In genomic region chr20:44832724-44833123, GRCh38 we compare ENCODE assay signal across 15 cellular contexts. TPM values are rescaled to one million over a fixed set of nuclear protein-coding genes. Genes with fewer than 3 reads are reported as not detected.
A peak's percentile ranks its signal among the peaks of the same experiment; 100 is the strongest.
DNase-seq lines count a peak whose midpoint lies in the region; ATAC-seq and TF ChIP-seq lines count a peak whose summit lies in the region.
"Had no signal": no experiment of that assay in that cellular context is flagged by ENCODE, and none has a peak within 500 bp of the region (broad histone marks: within the 10 kb centered on the region; RNA-seq: fewer than 3 reads in every experiment).

No MANE protein-coding gene starts in this region.

- BruUV-seq in PC-3 (replicated peaks; lab: Mats Ljungman, UMichigan) = no TSS peak

- no peak overlapping the region for H3K4me2 ChIP-seq in PC-3 (ENCODE audit: low read length)

- no peak for DNase-seq in left ventricle myocardium superior
- no peak for DNase-seq in right cardiac atrium
- DNase-seq in PC-3 = peak; percentile 38
- DNase-seq in fibroblast of gingiva (ENCODE audit: low read depth) = peak; percentile 7
- peak; percentile 54 for DNase-seq in superior temporal gyrus (ENCODE audit: extremely low spot score)
- DNase-seq in stimulated activated naive B cell treated with anti-CD40 and anti-IgM and Interleukin-4, amounts not matched to agents 10 μg/mL and 1 μg/mL and 100 μg/mL, for 72 hours = no peak
- no peak for DNase-seq in activated CD8-positive, alpha-beta T cell treated with anti-CD3 and anti-CD28 coated beads, Interleukin-2, amount 10 ng/mL, durations not matched to agents 7 days and 5 days
- no peak for DNase-seq in activated naive CD4-positive, alpha-beta T cell treated with anti-CD3 and anti-CD28 coated beads, Interleukin-2, amount 10 ng/mL, durations not matched to agents 7 days and 5 days
- DNase-seq: hippocampal formation; natural killer cell; stimulated activated CD4-positive, alpha-beta T cell treated with anti-CD3 and anti-CD28 coated beads, Interleukin-4, amount 100 ng/mL, for 1 hour; SW 1271 had no signal

- no peaks in the 10 kb centered on the region for H3K79me2 ChIP-seq in PC-3 (ENCODE audit: low read length)

- intact Hi-C loops in left ventricle myocardium superior (cut with micrococcal nuclease) = no loop called here
- intact Hi-C loops in right cardiac atrium (cut with DNase I) = no loop called here
- intact Hi-C loops in PC-3 (cut with micrococcal nuclease) = no loop called here

- TF ChIP-seq CTCF in PC-3 (conservative IDR thresholded peaks at IDR 0.05; ENCODE audit: low read depth, low read length) = no peak

- no peaks in the 10 kb centered on the region for H4K20me1 ChIP-seq in PC-3 (ENCODE audit: low read length)

- H3K4me3 ChIP-seq in right cardiac atrium (ENCODE audit: low read length) (no peak overlapping the region), PC-3 (ENCODE audit: low read length) (no peak overlapping the region)
- H3K4me3 ChIP-seq: tibial nerve had no signal

- ATAC-seq in left ventricle myocardium superior = peak; percentile 25
- no peak for ATAC-seq in right cardiac atrium
- ATAC-seq in PC-3 = peak; percentile 57
- ATAC-seq in stimulated activated naive B cell treated with anti-CD40 and anti-IgM and Interleukin-4, amounts not matched to agents 10 μg/mL and 1 μg/mL and 100 μg/mL, for 72 hours (replicated peaks) = no peak
- no peak for ATAC-seq in activated CD8-positive, alpha-beta T cell treated with anti-CD3 and anti-CD28 coated beads, Interleukin-2, amount 10 ng/mL, durations not matched to agents 7 days and 5 days
- ATAC-seq: natural killer cell had no signal

- no peaks in the 10 kb centered on the region for H3K27me3 ChIP-seq in right cardiac atrium (ENCODE audit: control insufficient read depth, insufficient read depth)
- peaks cover 92% of the 10 kb centered on the region for H3K27me3 ChIP-seq in PC-3 (ENCODE audit: low read length)

- no peaks in the 10 kb centered on the region for H3K4me1 ChIP-seq in right cardiac atrium (ENCODE audit: control insufficient read depth, insufficient read depth, low read length)
- H3K4me1 ChIP-seq in PC-3 (ENCODE audit: insufficient read depth, low read length) = no peaks in the 10 kb centered on the region
- H3K4me1 ChIP-seq: tibial nerve had no signal

- H3K36me3 ChIP-seq in PC-3 (ENCODE audit: low read depth, low read length) = no peaks in the 10 kb centered on the region
- H3K36me3 ChIP-seq: tibial nerve had no signal

- no peak overlapping the region for H3K4me3 Mint-ChIP-seq in stimulated activated naive B cell treated with anti-CD40 and anti-IgM and Interleukin-4, amounts not matched to agents 10 μg/mL and 1 μg/mL and 100 μg/mL, for 72 hours
- H3K4me3 Mint-ChIP-seq in activated CD8-positive, alpha-beta T cell treated with anti-CD3 and anti-CD28 coated beads, Interleukin-2, amount 10 ng/mL, durations not matched to agents 7 days and 5 days = no peak overlapping the region
- H3K4me3 Mint-ChIP-seq in activated naive CD4-positive, alpha-beta T cell treated with anti-CD3 and anti-CD28 coated beads, Interleukin-2, amount 10 ng/mL, durations not matched to agents 7 days and 5 days = no peak overlapping the region
- H3K4me3 Mint-ChIP-seq: central memory CD8-positive, alpha-beta T cell; natural killer cell had no signal

- 28% methylated on average over 3 of the region's 3 CpGs for WGBS in right cardiac atrium

- H3K9me2 ChIP-seq in PC-3 (replicated peaks; ENCODE audit: low read length) = no peaks in the 10 kb centered on the region

- no peaks in the 10 kb centered on the region for H3K4me1 Mint-ChIP-seq in stimulated activated naive B cell treated with anti-CD40 and anti-IgM and Interleukin-4, amounts not matched to agents 10 μg/mL and 1 μg/mL and 100 μg/mL, for 72 hours
- no peaks in the 10 kb centered on the region for H3K4me1 Mint-ChIP-seq in activated CD8-positive, alpha-beta T cell treated with anti-CD3 and anti-CD28 coated beads, Interleukin-2, amount 10 ng/mL, durations not matched to agents 7 days and 5 days (ENCODE audit: low read depth)
- no peaks in the 10 kb centered on the region for H3K4me1 Mint-ChIP-seq in activated naive CD4-positive, alpha-beta T cell treated with anti-CD3 and anti-CD28 coated beads, Interleukin-2, amount 10 ng/mL, durations not matched to agents 7 days and 5 days
- H3K4me1 Mint-ChIP-seq: CD14-positive monocyte; central memory CD8-positive, alpha-beta T cell; natural killer cell had no signal

- H2AFZ ChIP-seq in PC-3 (ENCODE audit: low read length) = no peak overlapping the region

- no peaks in the 10 kb centered on the region for H3K36me3 Mint-ChIP-seq in stimulated activated naive B cell treated with anti-CD40 and anti-IgM and Interleukin-4, amounts not matched to agents 10 μg/mL and 1 μg/mL and 100 μg/mL, for 72 hours
- no peaks in the 10 kb centered on the region for H3K36me3 Mint-ChIP-seq in activated CD8-positive, alpha-beta T cell treated with anti-CD3 and anti-CD28 coated beads, Interleukin-2, amount 10 ng/mL, durations not matched to agents 7 days and 5 days (ENCODE audit: low read depth)
- H3K36me3 Mint-ChIP-seq in activated naive CD4-positive, alpha-beta T cell treated with anti-CD3 and anti-CD28 coated beads, Interleukin-2, amount 10 ng/mL, durations not matched to agents 7 days and 5 days = no peaks in the 10 kb centered on the region
- H3K36me3 Mint-ChIP-seq: CD14-positive monocyte, natural killer cell had no signal

- H3K27ac ChIP-seq in right cardiac atrium (ENCODE audit: low read length) (no peak overlapping the region), PC-3 (ENCODE audit: low read length) (no peak overlapping the region)
- H3K27ac ChIP-seq: tibial nerve had no signal

- POLR2A ChIA-PET in PC-3 (lab: Charles Lee; ENCODE audit: unreplicated experiment) = no interaction called here
- POLR2A ChIA-PET in activated CD8-positive, alpha-beta T cell treated with anti-CD3 and anti-CD28 coated beads, Interleukin-2, amount 10 ng/mL, durations not matched to agents 7 days and 5 days (lab: Charles Lee) = no interaction called here

- H3K9ac ChIP-seq in PC-3 (ENCODE audit: low read length) = no peak overlapping the region

- H3F3A ChIP-seq in PC-3 (ENCODE audit: low read length, unreplicated experiment) = no peaks in the 10 kb centered on the region

- peaks cover 5 to 6% of the 10 kb centered on the region in 2 donors for H3K9me3 Mint-ChIP-seq in stimulated activated naive B cell treated with anti-CD40 and anti-IgM and Interleukin-4, amounts not matched to agents 10 μg/mL and 1 μg/mL and 100 μg/mL, for 72 hours
- no peaks in the 10 kb centered on the region for H3K9me3 Mint-ChIP-seq in activated CD8-positive, alpha-beta T cell treated with anti-CD3 and anti-CD28 coated beads, Interleukin-2, amount 10 ng/mL, durations not matched to agents 7 days and 5 days (ENCODE audit: insufficient read depth)
- no peaks in the 10 kb centered on the region for H3K9me3 Mint-ChIP-seq in activated naive CD4-positive, alpha-beta T cell treated with anti-CD3 and anti-CD28 coated beads, Interleukin-2, amount 10 ng/mL, durations not matched to agents 7 days and 5 days
- H3K9me3 Mint-ChIP-seq: central memory CD8-positive, alpha-beta T cell; natural killer cell had no signal

- CTCF ChIA-PET in PC-3 (lab: Charles Lee) = no interaction called here
- CTCF ChIA-PET in activated CD8-positive, alpha-beta T cell treated with anti-CD3 and anti-CD28 coated beads, Interleukin-2, amount 10 ng/mL, durations not matched to agents 7 days and 5 days (lab: Charles Lee) = no interaction called here
- CTCF ChIA-PET in activated naive CD4-positive, alpha-beta T cell treated with anti-CD3 and anti-CD28 coated beads, Interleukin-2, amount 10 ng/mL, durations not matched to agents 7 days and 5 days (lab: Charles Lee) = interaction anchor here (1.0 kb wide), 1 partner anchor 85 kb away, joined by 3 read pairs; no protein-coding TSS in a partner anchor

- H3K27me3 Mint-ChIP-seq in stimulated activated naive B cell treated with anti-CD40 and anti-IgM and Interleukin-4, amounts not matched to agents 10 μg/mL and 1 μg/mL and 100 μg/mL, for 72 hours = peaks cover 25 to 32% of the 10 kb centered on the region in 2 donors
- peaks cover 22% of the 10 kb centered on the region for H3K27me3 Mint-ChIP-seq in activated CD8-positive, alpha-beta T cell treated with anti-CD3 and anti-CD28 coated beads, Interleukin-2, amount 10 ng/mL, durations not matched to agents 7 days and 5 days (ENCODE audit: low read depth)
- peaks cover 27% of the 10 kb centered on the region for H3K27me3 Mint-ChIP-seq in activated naive CD4-positive, alpha-beta T cell treated with anti-CD3 and anti-CD28 coated beads, Interleukin-2, amount 10 ng/mL, durations not matched to agents 7 days and 5 days

- H3K9me3 ChIP-seq in right cardiac atrium (ENCODE audit: control insufficient read depth, low read length) (no peaks in the 10 kb centered on the region), PC-3 (ENCODE audit: low read length) (no peaks in the 10 kb centered on the region)

- no peak overlapping the region for H3K27ac Mint-ChIP-seq in stimulated activated naive B cell treated with anti-CD40 and anti-IgM and Interleukin-4, amounts not matched to agents 10 μg/mL and 1 μg/mL and 100 μg/mL, for 72 hours
- no peak overlapping the region for H3K27ac Mint-ChIP-seq in activated CD8-positive, alpha-beta T cell treated with anti-CD3 and anti-CD28 coated beads, Interleukin-2, amount 10 ng/mL, durations not matched to agents 7 days and 5 days
- H3K27ac Mint-ChIP-seq in activated naive CD4-positive, alpha-beta T cell treated with anti-CD3 and anti-CD28 coated beads, Interleukin-2, amount 10 ng/mL, durations not matched to agents 7 days and 5 days = no peak overlapping the region
- H3K27ac Mint-ChIP-seq: CD14-positive monocyte, natural killer cell had no signal

RNA-seq across cellular contexts. Expression of gene RIMS4, which starts 22.4 kb away (rescaled TPM):
- 0.12 TPM for total RNA-seq in left ventricle myocardium superior
- total RNA-seq in right cardiac atrium = 1 to 10 TPM in 3 of 4 donors, under 1 TPM in 1; 0.57 to 2.4 (median 1.3) TPM
- 0.38 TPM for polyA plus RNA-seq in right cardiac atrium
- 0.04 and 0.17 TPM in 2 replicates for total RNA-seq in PC-3 (2014; rRNA removed)
- not detected for total RNA-seq in activated CD8-positive, alpha-beta T cell treated with anti-CD3 and anti-CD28 coated beads, Interleukin-2, amount 10 ng/mL, durations not matched to agents 7 days and 5 days
- total RNA-seq: natural killer cell had no signal
- polyA plus RNA-seq: CD14-positive monocyte had no signal

RNA-seq across cellular contexts. Expression of gene YWHAB, which starts 52.8 kb away (rescaled TPM):
- 108 TPM for total RNA-seq in left ventricle myocardium superior
- 100 to 1,000 TPM in 3 of 4 donors, 10 to 100 TPM in 1; 87.8 to 121 (median 111) TPM for total RNA-seq in right cardiac atrium
- 53.4 TPM for polyA plus RNA-seq in right cardiac atrium
- 116 and 118 TPM in 2 replicates for total RNA-seq in PC-3 (2014; rRNA removed)
- 100 to 1,000 TPM; 228 to 235 TPM for total RNA-seq in activated CD8-positive, alpha-beta T cell treated with anti-CD3 and anti-CD28 coated beads, Interleukin-2, amount 10 ng/mL, durations not matched to agents 7 days and 5 days

Comparison
In these comparisons a context has a peak if more than half of its experiments do, and no peak if none do; other contexts are left out.
1. ATAC-seq: peak in left ventricle myocardium superior (single experiment) and PC-3 (single experiment); none in right cardiac atrium (0 of 2), stimulated activated naive B cell treated with anti-CD40 and anti-IgM and Interleukin-4, amounts not matched to agents 10 μg/mL and 1 μg/mL and 100 μg/mL, for 72 hours (0 of 2) and activated CD8-positive, alpha-beta T cell treated with anti-CD3 and anti-CD28 coated beads, Interleukin-2, amount 10 ng/mL, durations not matched to agents 7 days and 5 days (single experiment).
2. DNase-seq: peak in PC-3 (single experiment), fibroblast of gingiva (single experiment) and superior temporal gyrus (single experiment); none in left ventricle myocardium superior (single experiment), right cardiac atrium (0 of 3), stimulated activated naive B cell treated with anti-CD40 and anti-IgM and Interleukin-4, amounts not matched to agents 10 μg/mL and 1 μg/mL and 100 μg/mL, for 72 hours (single experiment), activated CD8-positive, alpha-beta T cell treated with anti-CD3 and anti-CD28 coated beads, Interleukin-2, amount 10 ng/mL, durations not matched to agents 7 days and 5 days (single experiment) and activated naive CD4-positive, alpha-beta T cell treated with anti-CD3 and anti-CD28 coated beads, Interleukin-2, amount 10 ng/mL, durations not matched to agents 7 days and 5 days (single experiment).